Comparison of ENCODE assay signal across 8 cellular contexts in genomic region chr20:35742741-35743523, GRCh38.
DNase-seq lines count a peak whose midpoint lies in the region; ATAC-seq and TF ChIP-seq lines count a peak whose summit lies in the region.

No MANE protein-coding gene starts in this region.

- peaks cover 40% of the 10 kb centered on the region for H3K36me3 Mint-ChIP-seq in activated naive CD8-positive, alpha-beta T cell treated with anti-CD3 and anti-CD28 coated beads, Interleukin-2, amount 50 U/mL, for 24 hours (ENCODE audit: low read depth)

- H3K4me1 Mint-ChIP-seq in activated naive CD8-positive, alpha-beta T cell treated with anti-CD3 and anti-CD28 coated beads, Interleukin-2, amount 50 U/mL, for 24 hours = peaks cover 44% of the 10 kb centered on the region

- CTCF ChIA-PET in AG04449 (lab: Yijun Ruan, JAX) = interaction anchor here (0.9 to 2.6 kb wide), 11 partner anchors 11 to 248 kb away, joined by 3 to 19 read pairs (median 3); partner anchors contain the start of gene SCAND1

- no peak for DNase-seq in AG04449 (ENCODE audit: low read depth, low spot score)
- DNase-seq in NCI-H69 (lab: John Stamatoyannopoulos, UW) = peak; percentile 84
- DNase-seq in activated naive CD8-positive, alpha-beta T cell treated with anti-CD3 and anti-CD28 coated beads, Interleukin-2, amount 50 U/mL, for 24 hours = no peak
- no peak for DNase-seq in middle frontal gyrus (ENCODE audit: extremely low spot score, low spot score)

- peak overlapping the region; percentile 99 for H3K27ac Mint-ChIP-seq in activated naive CD8-positive, alpha-beta T cell treated with anti-CD3 and anti-CD28 coated beads, Interleukin-2, amount 50 U/mL, for 24 hours

- TF ChIP-seq CTCF in AG04449 (IDR thresholded peaks at IDR 0.05; ENCODE audit: insufficient read depth, low read length, missing control alignments) = no peak

- ATAC-seq in GM18861 (IDR thresholded peaks at IDR 0.05; ENCODE audit: unreplicated experiment) (peak; percentile 33), GM21447 (IDR thresholded peaks at IDR 0.05; ENCODE audit: unreplicated experiment) (no peak)
- no peak for ATAC-seq in activated naive CD8-positive, alpha-beta T cell treated with anti-CD3 and anti-CD28 coated beads, Interleukin-2, amount 50 U/mL, for 24 hours

- POLR2A ChIA-PET in AG04449 (lab: Yijun Ruan, JAX) = interaction anchor here (0.5 to 3.2 kb wide), 33 partner anchors 8 to 396 kb away, joined by 3 to 51 read pairs (median 4); partner anchors contain the start of genes CEP250, NFS1, PHF20 and ROMO1

- no peaks in the 10 kb centered on the region for H3K9me3 Mint-ChIP-seq in activated naive CD8-positive, alpha-beta T cell treated with anti-CD3 and anti-CD28 coated beads, Interleukin-2, amount 50 U/mL, for 24 hours

- H3K4me3 ChIP-seq in AG04449 (ENCODE audit: low read depth, low read length) (peak overlapping the region; percentile 69), iPS-11a (ENCODE audit: low read depth, low read length) (peak overlapping the region; percentile 55), skin epidermis (peak overlapping the region; percentile 33 to 97 (median 85))

- H3K27me3 Mint-ChIP-seq in activated naive CD8-positive, alpha-beta T cell treated with anti-CD3 and anti-CD28 coated beads, Interleukin-2, amount 50 U/mL, for 24 hours = no peaks in the 10 kb centered on the region

- peak overlapping the region; percentile 82 to 100 (median 98) for H3K27ac ChIP-seq in skin epidermis

- H3K4me3 Mint-ChIP-seq in activated naive CD8-positive, alpha-beta T cell treated with anti-CD3 and anti-CD28 coated beads, Interleukin-2, amount 50 U/mL, for 24 hours = peak overlapping the region; percentile 97
